Comparison of ENCODE assay signal across 1 cellular context in the genomic region with DNA sequence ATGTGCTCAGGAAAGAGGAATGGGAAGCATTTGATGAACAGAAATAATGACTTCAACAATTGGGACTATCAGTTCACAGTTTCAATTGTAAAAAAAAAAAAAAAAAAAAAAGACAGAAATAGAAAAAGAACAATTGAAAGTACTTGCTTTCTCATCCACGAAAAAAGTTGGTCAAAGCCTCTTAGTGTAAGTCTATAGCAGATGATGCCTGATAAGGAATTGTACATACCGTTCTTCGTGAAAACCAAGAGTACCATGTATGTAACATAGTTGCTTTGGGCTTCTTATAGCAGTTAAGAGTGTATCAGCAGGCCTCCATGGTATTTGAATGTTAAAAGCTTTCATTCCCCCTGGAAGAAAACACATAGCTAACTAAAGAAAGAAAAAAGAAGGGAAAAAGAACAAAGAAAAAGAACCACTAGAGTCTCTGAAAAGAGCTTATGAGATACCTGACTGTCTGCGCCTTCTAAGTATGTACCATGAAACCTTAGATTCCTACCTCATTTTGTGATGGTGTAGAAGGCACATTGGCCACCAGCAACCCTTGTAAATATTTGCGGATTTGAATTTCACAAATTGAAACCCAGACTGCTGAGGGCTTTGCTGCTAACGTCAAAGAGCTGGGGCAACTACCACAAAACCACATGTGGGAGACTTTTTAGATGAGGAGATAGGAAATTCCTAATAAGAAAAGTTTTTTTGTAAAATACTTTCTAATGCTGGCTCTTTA.
TF ChIP-seq lines count a peak whose summit lies in the region.

No MANE protein-coding gene starts in this region.

TF ChIP-seq in H1, 55 proteins besides CTCF, POLR2A, EP300 and RAD21:
- TF ChIP-seq JUN (IDR thresholded peaks at IDR 0.05; ENCODE audit: low read depth, low read length) (no peak), CREB1 (IDR thresholded peaks at IDR 0.05) (no peak), FOSL1 (IDR thresholded peaks at IDR 0.05; ENCODE audit: insufficient read depth, low read depth, low read length) (no peak), SIRT6 (IDR thresholded peaks at IDR 0.05; ENCODE audit: low read length) (no peak), SP1 (IDR thresholded peaks at IDR 0.05; ENCODE audit: low read depth, low read length) (no peak), ASH2L (IDR thresholded peaks at IDR 0.05; ENCODE audit: low read length) (no peak), GABPA (IDR thresholded peaks at IDR 0.05; ENCODE audit: borderline replicate concordance, insufficient read depth, low read length) (no peak), SUZ12 (IDR thresholded peaks at IDR 0.05; ENCODE audit: low read length) (no peak), TEAD4 (IDR thresholded peaks at IDR 0.05; ENCODE audit: low read depth, low read length) (no peak)
- TF ChIP-seq, protein P1, sequence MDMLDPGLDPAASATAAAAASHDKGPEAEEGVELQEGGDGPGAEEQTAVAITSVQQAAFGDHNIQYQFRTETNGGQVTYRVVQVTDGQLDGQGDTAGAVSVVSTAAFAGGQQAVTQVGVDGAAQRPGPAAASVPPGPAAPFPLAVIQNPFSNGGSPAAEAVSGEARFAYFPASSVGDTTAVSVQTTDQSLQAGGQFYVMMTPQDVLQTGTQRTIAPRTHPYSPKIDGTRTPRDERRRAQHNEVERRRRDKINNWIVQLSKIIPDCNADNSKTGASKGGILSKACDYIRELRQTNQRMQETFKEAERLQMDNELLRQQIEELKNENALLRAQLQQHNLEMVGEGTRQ (IDR thresholded peaks at IDR 0.05; ENCODE audit: low read length), result no peak
TF ChIP-seq in H1: peak in this region for 0.
